Comparison of ENCODE assay signal across 8 cellular contexts in genomic region chr1:65525297-65526048, GRCh38.
DNase-seq lines count a peak whose midpoint lies in the region; ATAC-seq and TF ChIP-seq lines count a peak whose summit lies in the region.

No MANE protein-coding gene starts in this region.

- peaks cover 25% of the 10 kb centered on the region for H3K27me3 ChIP-seq in BE2C
- H3K27me3 ChIP-seq in NT2/D1 (ENCODE audit: insufficient read depth, insufficient read length): peaks cover 51% of the 10 kb centered on the region
- peaks cover 51% of the 10 kb centered on the region for H3K27me3 ChIP-seq in foreskin keratinocyte
- no peaks in the 10 kb centered on the region for H3K27me3 ChIP-seq in ovary

- intact Hi-C loops in ovary (cut with DNase I): no loop called here

- H3K4me1 ChIP-seq in BE2C (no peaks in the 10 kb centered on the region), NT2/D1 (ENCODE audit: insufficient read depth, insufficient read length) (no peaks in the 10 kb centered on the region), foreskin keratinocyte (no peaks in the 10 kb centered on the region), ovary (ENCODE audit: insufficient read depth) (peaks cover 7% of the 10 kb centered on the region)

- H3K36me3 ChIP-seq in BE2C (no peaks in the 10 kb centered on the region), NT2/D1 (ENCODE audit: insufficient read depth, insufficient read length, low read length) (no peaks in the 10 kb centered on the region), ovary (no peaks in the 10 kb centered on the region)

- peak overlapping the region; percentile 68 for H3K9ac ChIP-seq in NT2/D1 (ENCODE audit: insufficient read length, low read depth)

- DNase-seq in BE2C (peak; percentile 4), NT2/D1 (ENCODE audit: low read depth, low spot score) (no peak), foreskin keratinocyte (no peak), ovary (peak; percentile 35 to 67 (median 38)), SW480 (ENCODE audit: low spot score) (no peak), NCI-H2081 (lab: John Stamatoyannopoulos, UW) (no peak)
- no peak for DNase-seq in stimulated activated naive CD4-positive, alpha-beta T cell treated with Interleukin-2 at 50 U/mL for 16 hours (lab: John Stamatoyannopoulos, UW)

- ATAC-seq in foreskin keratinocyte: peak; percentile 53
- no peak for ATAC-seq in HG02610 (IDR thresholded peaks at IDR 0.05; ENCODE audit: unreplicated experiment)

- no peak for TF ChIP-seq EP300 in ovary (IDR thresholded peaks at IDR 0.05)

- H3K9me3 ChIP-seq in BE2C (no peaks in the 10 kb centered on the region), NT2/D1 (ENCODE audit: insufficient read depth, low read length) (no peaks in the 10 kb centered on the region), ovary (no peaks in the 10 kb centered on the region)

- H3K4me3 ChIP-seq in BE2C (ENCODE audit: low read depth, low read length) (no peak overlapping the region), NT2/D1 (ENCODE audit: insufficient read length, low read depth) (peak overlapping the region; percentile 61), ovary (peak overlapping the region; percentile 43)

- no peak for TF ChIP-seq POLR2A in ovary (IDR thresholded peaks at IDR 0.05)

- H3K27ac ChIP-seq in foreskin keratinocyte (no peak overlapping the region), ovary (peak overlapping the region; percentile 39 to 63)

- TF ChIP-seq CTCF in BE2C (IDR thresholded peaks at IDR 0.05; ENCODE audit: low read depth, low read length) (no peak), foreskin keratinocyte (conservative IDR thresholded peaks at IDR 0.05) (no peak), ovary (IDR thresholded peaks at IDR 0.05) (no peak)

- 1 to 3% (median 1%) methylated on average over 43 to 86 of the region's 86 CpGs for WGBS in ovary, 3 donors

Comparison
In these comparisons a context has a peak if more than half of its experiments do, and no peak if none do; other contexts are left out.
1. DNase-seq: peak in BE2C (single experiment) and ovary (5 of 5); none in NT2/D1 (single experiment), foreskin keratinocyte (0 of 2), SW480 (single experiment), stimulated activated naive CD4-positive, alpha-beta T cell treated with Interleukin-2 at 50 U/mL for 16 hours (single experiment) and NCI-H2081 (0 of 2).